In the genomic region with DNA sequence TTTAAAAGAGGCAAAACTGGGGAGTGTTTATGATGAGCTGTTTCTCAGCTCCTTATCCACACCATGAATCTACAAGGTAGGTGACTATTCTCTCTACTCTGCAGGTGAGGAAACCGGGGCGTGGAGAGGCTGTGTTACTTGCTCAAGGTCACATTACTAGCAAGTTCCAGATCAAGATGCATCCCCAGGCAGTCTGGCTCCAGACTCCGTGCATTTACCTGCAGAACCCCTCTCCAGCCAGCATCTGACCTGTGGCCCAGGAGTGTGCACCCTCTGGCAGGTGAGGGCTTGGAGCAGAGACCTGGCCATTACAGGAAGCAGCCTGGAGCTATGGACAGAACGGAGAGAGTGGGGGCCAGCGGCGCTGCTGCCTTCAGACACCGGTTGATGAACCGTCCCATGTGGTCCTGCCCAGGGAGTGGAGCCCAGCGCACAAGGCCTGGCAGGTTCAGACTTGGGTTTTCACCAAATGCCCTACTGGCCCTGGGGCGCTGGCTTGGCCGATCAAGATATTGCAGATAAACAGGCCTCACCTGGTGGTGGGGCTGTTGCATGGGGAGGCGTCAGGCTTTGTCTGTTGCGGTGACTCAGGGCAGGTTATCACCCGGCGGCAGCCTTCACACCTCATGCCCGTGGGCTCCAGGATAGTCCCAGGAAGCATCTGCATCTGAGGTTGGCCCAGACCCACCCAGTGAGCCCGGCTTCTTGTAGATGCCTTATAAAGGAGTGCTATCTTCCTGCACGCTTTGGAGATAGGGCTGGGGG, we compare ENCODE assay signal across 17 cellular contexts. TPM values are rescaled to one million over a fixed set of nuclear protein-coding genes. Genes with fewer than 3 reads are reported as not detected.
DNase-seq lines count a peak whose midpoint lies in the region; ATAC-seq, FAIRE-seq and TF ChIP-seq lines count a peak whose summit lies in the region.
"Had no signal": no experiment of that assay in that cellular context is flagged by ENCODE, and none has a peak within 500 bp of the region (broad histone marks: within the 10 kb centered on the region; RNA-seq: fewer than 3 reads in every experiment).

No MANE protein-coding gene starts in this region.

- H4K20me1 ChIP-seq in keratinocyte (ENCODE audit: control insufficient read depth, extremely low read depth, insufficient read depth, low read length): no peaks in the 10 kb centered on the region

- H2AFZ ChIP-seq in keratinocyte (ENCODE audit: control insufficient read depth, low read length): no peak overlapping the region

- H3K4me2 ChIP-seq in keratinocyte (ENCODE audit: control insufficient read depth, extremely low read depth, insufficient read depth, low read depth, low read length): peak overlapping the region; percentile 46

- no peaks in the 10 kb centered on the region for H3K36me3 ChIP-seq in endodermal cell (ENCODE audit: control insufficient read depth, insufficient read depth, low read length)
- no peaks in the 10 kb centered on the region for H3K36me3 ChIP-seq in keratinocyte (ENCODE audit: control insufficient read depth in 2 of 2, extremely low read depth in 1 of 2, insufficient read depth in 2 of 2, low read length in 2 of 2)
- H3K36me3 ChIP-seq in stomach: no peaks in the 10 kb centered on the region

- ATAC-seq in stimulated activated naive CD8-positive, alpha-beta T cell treated with anti-CD3 and anti-CD28 coated beads, Interleukin-15, amount 100 ng/mL, for 72 hours: no peak
- ATAC-seq in stimulated activated naive CD8-positive, alpha-beta T cell treated with anti-CD3 and anti-CD28 coated beads, Interleukin-15, Interleukin-2, amounts not matched to agents 100 U/mL and 50 U/mL, for 24 hours: no peak

- H3K36me3 Mint-ChIP-seq in endodermal cell (ENCODE audit: low read depth): no peaks in the 10 kb centered on the region

- H3K4me1 ChIP-seq in endodermal cell (ENCODE audit: control insufficient read depth, insufficient read depth, low read length) (peaks cover 7% of the 10 kb centered on the region), keratinocyte (ENCODE audit: control insufficient read depth, extremely low read depth, insufficient read depth, low read length) (peaks cover 9% of the 10 kb centered on the region), stomach (no peaks in the 10 kb centered on the region)
- H3K4me1 ChIP-seq: Caco-2 had no signal

- peaks cover 33% of the 10 kb centered on the region for H3K4me1 Mint-ChIP-seq in stimulated activated naive CD8-positive, alpha-beta T cell treated with anti-CD3 and anti-CD28 coated beads, Interleukin-15, amount 100 ng/mL, for 72 hours
- H3K4me1 Mint-ChIP-seq in endodermal cell: peaks cover 23% of the 10 kb centered on the region

- no peak for TF ChIP-seq EP300 in stomach (IDR thresholded peaks at IDR 0.05)

- no peaks in the 10 kb centered on the region for H3K9me3 ChIP-seq in endodermal cell (ENCODE audit: control insufficient read depth, low read length)
- H3K9me3 ChIP-seq in keratinocyte (ENCODE audit: control insufficient read depth, low read depth, low read length): peaks cover 2% of the 10 kb centered on the region
- no peaks in the 10 kb centered on the region for H3K9me3 ChIP-seq in stomach
- H3K9me3 ChIP-seq: Caco-2 had no signal

- no peaks in the 10 kb centered on the region for H3K79me2 ChIP-seq in keratinocyte (ENCODE audit: control insufficient read depth, insufficient read depth, low read length)

- WGBS in endodermal cell (ENCODE audit: insufficient coverage in 1 of 2, insufficient read length in 1 of 2), 2 experiments: 89 to 90% methylated on average over 17 to 18 of the region's 18 CpGs
- 71 to 82% (median 74%) methylated on average over 18 of the region's 18 CpGs for WGBS in stomach, 5 donors

- intact Hi-C loops in stomach (cut with DNase I; ENCODE audit: low total_unique reads): no loop called here

- H3K9ac ChIP-seq in endodermal cell (ENCODE audit: extremely low read depth, low read length, poor library complexity, severe bottlenecking): no peak overlapping the region
- H3K9ac ChIP-seq in keratinocyte (ENCODE audit: control insufficient read depth, extremely low read depth, insufficient read depth, low read length): no peak overlapping the region

- H3K9me3 Mint-ChIP-seq in stimulated activated naive CD8-positive, alpha-beta T cell treated with anti-CD3 and anti-CD28 coated beads, Interleukin-15, amount 100 ng/mL, for 72 hours: no peaks in the 10 kb centered on the region
- H3K9me3 Mint-ChIP-seq in endodermal cell: no peaks in the 10 kb centered on the region
- H3K9me3 Mint-ChIP-seq: CD4-positive, alpha-beta T cell had no signal

- no peaks in the 10 kb centered on the region for H3K27me3 ChIP-seq in endodermal cell (ENCODE audit: control insufficient read depth, insufficient read depth, low read length, poor library complexity, severe bottlenecking)
- H3K27me3 ChIP-seq in keratinocyte (ENCODE audit: control insufficient read depth, extremely low read depth, insufficient read depth, low read length): peaks cover 7% of the 10 kb centered on the region
- peaks cover 0 to 3% (median 0%) of the 10 kb centered on the region in 3 donors for H3K27me3 ChIP-seq in stomach

- H3K4me3 Mint-ChIP-seq in stimulated activated naive CD8-positive, alpha-beta T cell treated with anti-CD3 and anti-CD28 coated beads, Interleukin-15, amount 100 ng/mL, for 72 hours: no peak overlapping the region
- no peak overlapping the region for H3K4me3 Mint-ChIP-seq in endodermal cell
- H3K4me3 Mint-ChIP-seq: CD4-positive, alpha-beta T cell had no signal

- DNase-seq in stimulated activated naive CD8-positive, alpha-beta T cell treated with anti-CD3 and anti-CD28 coated beads, Interleukin-15, amount 100 ng/mL, for 72 hours: no peak
- no peak for DNase-seq in stimulated activated naive CD8-positive, alpha-beta T cell treated with anti-CD3 and anti-CD28 coated beads, Interleukin-15, Interleukin-2, amounts not matched to agents 100 U/mL and 50 U/mL, for 24 hours
- DNase-seq in endodermal cell (peak; percentile 85), keratinocyte (ENCODE audit: low read depth, low spot score) (peak; percentile 45), NCI-H226 (no peak), stomach (no peak)
- no peak for DNase-seq in activated CD4-positive, alpha-beta T cell treated with anti-CD3 and anti-CD28 coated beads, Interleukin-2, amount 50 U/mL, for 48 hours
- DNase-seq: CD4-positive, alpha-beta T cell; GDM1; NCI-H1417 treated with DMSO at 0.1 percent for 48 hours; NCI-H187 treated with DMSO at 0.1 percent for 48 hours; NCI-H345; NCI-H524 treated with DMSO at 0.1 percent for 48 hours; SIG-M5 had no signal

- peak; percentile 62 for TF ChIP-seq CTCF in endodermal cell (conservative IDR thresholded peaks at IDR 0.05)
- TF ChIP-seq CTCF in keratinocyte (optimal IDR thresholded peaks at IDR 0.05 in 1 of 3, IDR thresholded peaks at IDR 0.05 in 1 of 3, conservative IDR thresholded peaks at IDR 0.05 in 1 of 3; ENCODE audit: extremely low read depth in 1 of 3, insufficient read depth in 2 of 3, low read length in 3 of 3): peak; percentile 45 to 68 (median 57)
- TF ChIP-seq CTCF in stomach (IDR thresholded peaks at IDR 0.05): no peak

- H3K27ac ChIP-seq in endodermal cell (ENCODE audit: low read depth, low read length) (no peak overlapping the region), keratinocyte (ENCODE audit: control insufficient read depth, insufficient read depth, low read length) (no peak overlapping the region), stomach (no peak overlapping the region)

- H3K4me3 ChIP-seq in endodermal cell (ENCODE audit: low read length) (no peak overlapping the region), keratinocyte (ENCODE audit: control insufficient read depth in 2 of 3, extremely low read depth in 1 of 3, insufficient read depth in 2 of 3, low read depth in 1 of 3, low read length in 3 of 3) (no peak overlapping the region), stomach (no peak overlapping the region)

- no peak for TF ChIP-seq POLR2A in stomach (IDR thresholded peaks at IDR 0.05)

- H3K9me1 ChIP-seq in keratinocyte (ENCODE audit: control insufficient read depth, extremely low read depth, insufficient read depth, low read length): no peaks in the 10 kb centered on the region

- no peak for FAIRE-seq in keratinocyte (lab: Jason Lieb, UNC)
- FAIRE-seq: GM19239 had no signal

- peak overlapping the region; percentile 20 to 27 for H3K27ac Mint-ChIP-seq in stimulated activated naive CD8-positive, alpha-beta T cell treated with anti-CD3 and anti-CD28 coated beads, Interleukin-15, amount 100 ng/mL, for 72 hours
- no peak overlapping the region for H3K27ac Mint-ChIP-seq in endodermal cell
- H3K27ac Mint-ChIP-seq: CD4-positive, alpha-beta T cell had no signal

- peaks cover 12% of the 10 kb centered on the region for H3K27me3 Mint-ChIP-seq in stimulated activated naive CD8-positive, alpha-beta T cell treated with anti-CD3 and anti-CD28 coated beads, Interleukin-15, amount 100 ng/mL, for 72 hours
- peaks cover 7% of the 10 kb centered on the region for H3K27me3 Mint-ChIP-seq in endodermal cell (ENCODE audit: insufficient read depth)
- H3K27me3 Mint-ChIP-seq: CD4-positive, alpha-beta T cell had no signal

- dilution Hi-C loops in keratinocyte (cut with MboI; ENCODE audit: extremely low pct_ligation_motif_present, low sequenced_read_pairs): loop anchor here (25.0 kb wide), 1 partner anchor 215 kb away; no protein-coding TSS in a partner anchor

RNA-seq across cellular contexts. Expression of gene WNT4, which starts 29.2 kb away (rescaled TPM):
- total RNA-seq in endodermal cell (under 1 TPM in 1 of 2 donors, not detected in 1; 0.44 TPM), stomach (1 to 10 TPM in 2 of 5 donors, under 1 TPM in 3; 0.58 to 5.4 (median 0.89) TPM)
- 9.7 TPM for polyA plus RNA-seq in endodermal cell (2013, experiment 1 of 2)
- 8.9 TPM for polyA plus RNA-seq in endodermal cell (2013, experiment 2 of 2)
- polyA plus RNA-seq in keratinocyte (0.35 to 17.2 TPM (median 2.6 TPM) in 3 replicates), stomach (1 to 10 TPM; 4.5 to 10.0 (median 9.5) TPM)
- 4.3 TPM for polyA plus RNA-seq in keratinocyte (2011; ENCODE audit: low read depth)
- polyA plus RNA-seq in keratinocyte (2011; cell fraction: cytosol; rRNA removed): 1.6 and 3.0 TPM in 2 replicates
- 2.6 and 3.1 TPM in 2 replicates for polyA plus RNA-seq in keratinocyte (2011; cell fraction: nucleus; rRNA removed)
- polyA plus RNA-seq in keratinocyte (2012; ENCODE audit: low replicate concordance): 0.30 and 4.5 TPM in 2 replicates
- polyA minus RNA-seq in keratinocyte: 4.6 to 7.8 TPM in 2 of 3 replicates, not detected in the other
- 0.96 TPM for polyA minus RNA-seq in keratinocyte (2011; cell fraction: cytosol; rRNA and poly(A)+ RNA removed)
- polyA minus RNA-seq in keratinocyte (2011; cell fraction: nucleus; rRNA and poly(A)+ RNA removed): 0.84 and 0.93 TPM in 2 replicates
- total RNA-seq: CD4-positive, alpha-beta T cell; RPMI7951 had no signal

Comparison
In these comparisons a context has a peak if more than half of its experiments do, and no peak if none do; other contexts are left out.
1. DNase-seq: peak in endodermal cell (single experiment) and keratinocyte (single experiment); none in stimulated activated naive CD8-positive, alpha-beta T cell treated with anti-CD3 and anti-CD28 coated beads, Interleukin-15, amount 100 ng/mL, for 72 hours (0 of 2), stimulated activated naive CD8-positive, alpha-beta T cell treated with anti-CD3 and anti-CD28 coated beads, Interleukin-15, Interleukin-2, amounts not matched to agents 100 U/mL and 50 U/mL, for 24 hours (single experiment), activated CD4-positive, alpha-beta T cell treated with anti-CD3 and anti-CD28 coated beads, Interleukin-2, amount 50 U/mL, for 48 hours (0 of 2), NCI-H226 (single experiment) and stomach (single experiment).
2. CTCF ChIP-seq: peak in endodermal cell (single experiment) and keratinocyte (3 of 3); none in stomach (0 of 7).